Comparison of ENCODE assay signal across 18 cellular contexts in genomic region chr1:107877749-107878148, GRCh38.
DNase-seq lines count a peak whose midpoint lies in the region; ATAC-seq and TF ChIP-seq lines count a peak whose summit lies in the region.
"Had no signal": no experiment of that assay in that cellular context is flagged by ENCODE, and none has a peak within 500 bp of the region (broad histone marks: within the 10 kb centered on the region; RNA-seq: fewer than 3 reads in every experiment).

No MANE protein-coding gene starts in this region.

- H3K27ac ChIP-seq in HUES48 (ENCODE audit: low read depth, low read length) = peak overlapping the region; percentile 56
- H3K27ac ChIP-seq in OCI-LY7 (ENCODE audit: low read depth, low read length, poor library complexity, severe bottlenecking) = no peak overlapping the region
- no peak overlapping the region for H3K27ac ChIP-seq in lower lobe of right lung
- H3K27ac ChIP-seq: 22Rv1, gastrocnemius medialis, tibial nerve had no signal

- H3K4me3 ChIP-seq in HUES48 (ENCODE audit: low read depth, low read length) (no peak overlapping the region), OCI-LY7 (ENCODE audit: low read depth, low read length, poor library complexity, severe bottlenecking) (no peak overlapping the region), lower lobe of right lung (no peak overlapping the region)
- H3K4me3 ChIP-seq: gastrocnemius medialis, mucosa of descending colon, tibial nerve had no signal

- DNase-seq in DMS53 (lab: John Stamatoyannopoulos, UW) (peak; percentile 21), DMS53 treated with DMSO at 0.1 percent for 48 hours (lab: John Stamatoyannopoulos, UW; ENCODE audit: unreplicated experiment) (no peak), OCI-LY7 (ENCODE audit: low spot score) (peak; percentile 43), lower lobe of right lung (peak; percentile 48), globus pallidus (ENCODE audit: low spot score) (no peak), D341Med (ENCODE audit: low spot score) (no peak), cortex of kidney (lab: John Stamatoyannopoulos, UW) (no peak)
- DNase-seq: activated CD4-positive, alpha-beta T cell treated with anti-CD3 and anti-CD28 coated beads for 1 hour; C1 segment of cervical spinal cord; gastrocnemius medialis; mucosa of descending colon; NCI-H1092 treated with DMSO at 0.1 percent for 48 hours; occipital lobe; stimulated activated CD4-positive, alpha-beta T cell treated with anti-CD3 and anti-CD28 coated beads, Interleukin-15, amount 100 ng/mL, for 24 hours; stimulated activated naive CD4-positive, alpha-beta T cell treated with Interleukin-2 at 50 U/mL for 16 hours had no signal

- H3K9ac ChIP-seq in HUES48 (ENCODE audit: low read depth, low read length) = no peak overlapping the region

- H2AFZ ChIP-seq in OCI-LY7 (ENCODE audit: low read length) = peak overlapping the region; percentile 56; the same call in 1 of the 2 replicates

- H3K79me2 ChIP-seq in OCI-LY7 (ENCODE audit: insufficient read depth, low read depth, low read length) = no peaks in the 10 kb centered on the region

- no peaks in the 10 kb centered on the region for H3K27me3 ChIP-seq in HUES48 (ENCODE audit: control insufficient read depth, insufficient read depth, low read length)
- no peaks in the 10 kb centered on the region for H3K27me3 ChIP-seq in lower lobe of right lung (ENCODE audit: low read depth)
- H3K27me3 ChIP-seq: gastrocnemius medialis had no signal

- CTCF ChIA-PET in OCI-LY7 (lab: Charles Lee; ENCODE audit: unreplicated experiment) = no interaction called here

- peak; percentile 73 to 76 for ATAC-seq in lower lobe of right lung

- H3K36me3 ChIP-seq in HUES48 (ENCODE audit: control insufficient read depth, insufficient read depth, low read length) (no peaks in the 10 kb centered on the region), OCI-LY7 (ENCODE audit: insufficient read depth, low read length) (no peaks in the 10 kb centered on the region), lower lobe of right lung (no peaks in the 10 kb centered on the region)
- H3K36me3 ChIP-seq: gastrocnemius medialis, tibial nerve had no signal

- TF ChIP-seq CTCF in OCI-LY7 (conservative IDR thresholded peaks at IDR 0.05; ENCODE audit: low read length) = no peak
- TF ChIP-seq CTCF in lower lobe of right lung (IDR thresholded peaks at IDR 0.05) = no peak

- POLR2A ChIA-PET in OCI-LY7 (lab: Charles Lee) = interaction anchor here (0.6 to 1.6 kb wide), 10 partner anchors 12 to 51 kb away, joined by 3 to 7 read pairs (median 4); no protein-coding TSS in a partner anchor

- H4K20me1 ChIP-seq in OCI-LY7 (ENCODE audit: insufficient read depth, low read length) = no peaks in the 10 kb centered on the region

- H3K4me1 ChIP-seq in HUES48 (ENCODE audit: control insufficient read depth, insufficient read depth, low read length) (peaks cover 19% of the 10 kb centered on the region), OCI-LY7 (ENCODE audit: insufficient read depth, low read length, poor library complexity, severe bottlenecking) (peaks cover 40% of the 10 kb centered on the region), lower lobe of right lung (peaks cover 21% of the 10 kb centered on the region)

- H3K9me3 ChIP-seq in HUES48 (ENCODE audit: control insufficient read depth, insufficient read depth, low read length) = no peaks in the 10 kb centered on the region
- no peaks in the 10 kb centered on the region; the same call in 1 of the 2 replicates for H3K9me3 ChIP-seq in OCI-LY7 (ENCODE audit: low read length)
- no peaks in the 10 kb centered on the region for H3K9me3 ChIP-seq in lower lobe of right lung
- H3K9me3 ChIP-seq: gastrocnemius medialis, mucosa of descending colon, tibial nerve had no signal

- peak overlapping the region; percentile 60 for H3K4me2 ChIP-seq in OCI-LY7 (ENCODE audit: low read length)

- no TSS peak for BruUV-seq in OCI-LY7 (replicated peaks; lab: Mats Ljungman, UMichigan)

- no peaks in the 10 kb centered on the region for H3K9me2 ChIP-seq in OCI-LY7 (ENCODE audit: insufficient read depth, low read length)

- intact Hi-C loops in OCI-LY7 (cut with micrococcal nuclease; ENCODE audit: unreplicated experiment) (loop anchor here (5.0 kb wide), 3 partner anchors 35 to 90 kb away; no protein-coding TSS in a partner anchor), lower lobe of right lung (cut with DNase I) (no loop called here)

Comparison
In these comparisons a context has a peak if more than half of its experiments do, and no peak if none do; other contexts are left out.
1. DNase-seq: peak in DMS53 (single experiment), OCI-LY7 (single experiment) and lower lobe of right lung (single experiment); none in DMS53 treated with DMSO at 0.1 percent for 48 hours (single experiment), globus pallidus (single experiment), D341Med (single experiment) and cortex of kidney (single experiment).